17 cellular contexts compared by ENCODE assay signal in the genomic region with DNA sequence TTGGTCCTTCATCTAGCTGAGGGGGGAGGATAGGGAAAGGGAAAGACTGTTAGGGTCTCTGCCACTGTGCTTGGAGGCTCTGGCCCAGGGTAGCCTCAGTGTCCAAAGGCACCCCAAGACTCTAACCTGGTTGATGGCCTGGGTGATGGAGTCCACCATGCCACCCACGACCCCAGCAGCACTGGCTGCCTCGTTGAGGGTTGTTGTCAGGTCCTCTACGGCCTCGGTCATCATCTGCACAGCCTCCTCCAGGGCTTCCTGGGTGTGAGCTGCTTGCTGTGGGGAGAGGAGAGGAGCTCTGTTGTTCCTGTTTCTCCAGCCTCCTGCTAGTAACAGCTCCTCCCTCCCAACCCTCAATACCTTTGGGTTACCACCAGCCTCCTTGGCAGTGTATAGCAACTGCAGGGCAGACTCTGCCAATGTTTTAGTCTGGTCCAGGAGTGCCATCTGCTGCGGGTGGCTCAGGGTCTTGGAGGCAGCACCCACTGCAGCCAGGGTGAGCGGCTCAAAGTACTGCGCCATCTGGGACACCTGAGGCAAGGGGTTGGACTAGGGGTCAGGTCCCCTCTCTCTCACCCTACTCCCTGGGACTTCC. TPM values are rescaled to one million over a fixed set of nuclear protein-coding genes. Genes with fewer than 3 reads are reported as not detected.
DNase-seq lines count a peak whose midpoint lies in the region; ATAC-seq, FAIRE-seq and TF ChIP-seq lines count a peak whose summit lies in the region.
"Had no signal": no experiment of that assay in that cellular context is flagged by ENCODE, and none has a peak within 500 bp of the region (broad histone marks: within the 10 kb centered on the region; RNA-seq: fewer than 3 reads in every experiment).

No MANE protein-coding gene starts in this region.

- TF ChIP-seq CTCF in heart right ventricle (IDR thresholded peaks at IDR 0.05) (no peak), GM12878 (IDR thresholded peaks at IDR 0.05 in 2 of 3, conservative IDR thresholded peaks at IDR 0.05 in 1 of 3; ENCODE audit: control insufficient read depth in 2 of 3, extremely low read depth in 1 of 3, insufficient read depth in 1 of 3, low read depth in 3 of 3, low read length in 3 of 3) (no peak), upper lobe of left lung (IDR thresholded peaks at IDR 0.05) (no peak), gastrocnemius medialis (IDR thresholded peaks at IDR 0.05 in 4 of 5, conservative IDR thresholded peaks at IDR 0.05 in 1 of 5) (no peak)

- H3K9me3 ChIP-seq in heart right ventricle, result no peaks in the 10 kb centered on the region
- H3K9me3 ChIP-seq in GM12878 (replicated peaks; ENCODE audit: control insufficient read depth, insufficient read depth, low read length), result no peaks in the 10 kb centered on the region
- no peaks in the 10 kb centered on the region for H3K9me3 ChIP-seq in upper lobe of left lung
- H3K9me3 ChIP-seq in gastrocnemius medialis, result no peaks in the 10 kb centered on the region
- H3K9me3 ChIP-seq: SJSA1 had no signal

- WGBS in heart right ventricle, 2 donors, result 89 to 97% methylated on average over 7 of the region's 7 CpGs
- 91% methylated on average over 7 of the region's 7 CpGs for WGBS in GM12878 (ENCODE audit: insufficient coverage, insufficient replicate concordance, low lambda C conversion rate, missing lambda C conversion rate)
- WGBS in upper lobe of left lung, 2 donors, result 90 to 95% methylated on average over 4 to 7 of the region's 7 CpGs

- H3K4me3 ChIP-seq in heart right ventricle (no peak overlapping the region), GM12878 (no peak overlapping the region), upper lobe of left lung (no peak overlapping the region), gastrocnemius medialis (no peak overlapping the region)
- H3K4me3 ChIP-seq: SJSA1 had no signal

- RAD21 ChIA-PET in GM12878 (lab: Charles Lee; ENCODE audit: unreplicated experiment), result no interaction called here

- peaks cover 0 to 13% (median 0%) of the 10 kb centered on the region in 9 donors for H3K4me1 ChIP-seq in heart right ventricle
- H3K4me1 ChIP-seq in GM12878 (ENCODE audit: control insufficient read depth, insufficient read depth, low read length), result no peaks in the 10 kb centered on the region
- no peaks in the 10 kb centered on the region for H3K4me1 ChIP-seq in upper lobe of left lung
- no peaks in the 10 kb centered on the region for H3K4me1 ChIP-seq in gastrocnemius medialis
- H3K4me1 ChIP-seq: SJSA1 had no signal

- H3K79me2 ChIP-seq in GM12878 (ENCODE audit: control insufficient read depth, insufficient read depth, low read length), result no peaks in the 10 kb centered on the region

- no peak overlapping the region for H3K9ac ChIP-seq in GM12878 (ENCODE audit: control insufficient read depth, insufficient read depth, low read length)

- H3K27ac ChIP-seq in heart right ventricle (no peak overlapping the region), GM12878 (ENCODE audit: control insufficient read depth, insufficient read depth) (no peak overlapping the region), upper lobe of left lung (no peak overlapping the region), gastrocnemius medialis (no peak overlapping the region)
- H3K27ac ChIP-seq: SJSA1 had no signal

- intact Hi-C loops in Right ventricle myocardium superior (cut with DNase I) (no loop called here), heart right ventricle (cut with DNase I) (no loop called here), GM12878 (cut with micrococcal nuclease; ENCODE audit: unreplicated experiment) (no loop called here), left colon (cut with DNase I, micrococcal nuclease) (no loop called here), gastrocnemius medialis (cut with DNase I; ENCODE audit: low total_unique reads) (no loop called here)

- TF ChIP-seq RAD21 in GM12878 (IDR thresholded peaks at IDR 0.05; ENCODE audit: insufficient read depth, low read depth, low read length), result no peak

- POLR2A ChIA-PET in GM12878 (lab: Charles Lee), result interaction anchor here (0.8 kb wide), 1 partner anchor 9 kb away, joined by 3 read pairs; no protein-coding TSS in a partner anchor

- H3K36me3 ChIP-seq in heart right ventricle (peaks cover 19 to 100% (median 96%) of the 10 kb centered on the region in 9 donors), GM12878 (ENCODE audit: control insufficient read depth in 2 of 2, insufficient read depth in 2 of 2, low read length in 1 of 2) (peaks cover 56 to 64% of the 10 kb centered on the region in 2 experiments), upper lobe of left lung (peaks cover 81 to 98% (median 96%) of the 10 kb centered on the region in 4 donors), gastrocnemius medialis (peaks cover 11 to 95% of the 10 kb centered on the region in 2 donors)

- no peak for FAIRE-seq in GM12878 (lab: Jason Lieb, UNC)
- FAIRE-seq: G401.6 had no signal

- TF ChIP-seq EP300 in GM12878 (IDR thresholded peaks at IDR 0.05; ENCODE audit: borderline replicate concordance in 1 of 2, control insufficient read depth in 1 of 2, low read depth in 2 of 2, low read length in 2 of 2), result no peak
- no peak for TF ChIP-seq EP300 in upper lobe of left lung (IDR thresholded peaks at IDR 0.05)

- ATAC-seq in Right ventricle myocardium superior (ENCODE audit: poor library complexity) (no peak), heart right ventricle (no peak), GM12878 (no peak), left colon (peak; percentile 6), upper lobe of left lung (ENCODE audit: low FRiP score in 2 of 2) (peak; percentile 36 to 41), HG02588 (IDR thresholded peaks at IDR 0.05; ENCODE audit: unreplicated experiment) (no peak), gastrocnemius medialis (no peak)

- no peak overlapping the region for H2AFZ ChIP-seq in GM12878 (ENCODE audit: control insufficient read depth, low read depth, low read length)

- no peaks in the 10 kb centered on the region for H4K20me1 ChIP-seq in GM12878 (ENCODE audit: control insufficient read depth, insufficient read depth)

- CTCF ChIA-PET in GM12878 (lab: Yijun Ruan, JAX), result interaction anchor here (1.4 to 4.1 kb wide), 2 partner anchors 9 to 36 kb away, joined by 3 to 33 read pairs; no protein-coding TSS in a partner anchor

- peak; percentile 16 for DNase-seq in Right ventricle myocardium superior
- DNase-seq in heart right ventricle, result no peak
- no peak for DNase-seq in GM12878 (ENCODE audit: low read depth, low spot score)
- DNase-seq in left colon, result no peak
- peak in 1 of 2 donors; percentile 41 for DNase-seq in upper lobe of left lung
- DNase-seq in NK-92 treated with Interleukin-12 subunit alpha and Interleukin-12 subunit beta, amount 100 ng/mL, for 24 hours (lab: John Stamatoyannopoulos, UW), result no peak
- DNase-seq in gastrocnemius medialis, result no peak
- DNase-seq: DMS79, GOT3, MM.1S, NCI-H1105, NCI-H187, NCI-H82, RPMI8226 had no signal

- SMC1A ChIA-PET in GM12878 (lab: Charles Lee; ENCODE audit: uncharacterized antibody, unreplicated experiment), result interaction anchor here (2.2 kb wide), 1 partner anchor 22 kb away, joined by 5 read pairs; no protein-coding TSS in a partner anchor

- no peak for TF ChIP-seq POLR2A in GM12878 (IDR thresholded peaks at IDR 0.05; ENCODE audit: low read depth, low read length)
- TF ChIP-seq POLR2A in upper lobe of left lung (IDR thresholded peaks at IDR 0.05), result no peak
- no peak for TF ChIP-seq POLR2A in gastrocnemius medialis (IDR thresholded peaks at IDR 0.05)

- H3K27me3 ChIP-seq in heart right ventricle, result no peaks in the 10 kb centered on the region
- no peaks in the 10 kb centered on the region for H3K27me3 ChIP-seq in GM12878 (replicated peaks in 1 of 2; ENCODE audit: control insufficient read depth in 2 of 2, insufficient read depth in 2 of 2, low read length in 1 of 2)
- no peaks in the 10 kb centered on the region for H3K27me3 ChIP-seq in upper lobe of left lung
- H3K27me3 ChIP-seq in gastrocnemius medialis, result no peaks in the 10 kb centered on the region
- H3K27me3 ChIP-seq: SJSA1 had no signal

- no peak overlapping the region for H3K4me2 ChIP-seq in GM12878 (ENCODE audit: control insufficient read depth, insufficient read depth)

- TSS peak; percentile 47 for BruUV-seq in GM12878 (replicated peaks; lab: Mats Ljungman, UMichigan)

- in situ Hi-C loops in GM12878 (cut with MboI), result no loop called here
- in situ Hi-C loops in gastrocnemius medialis (cut with MboI; ENCODE audit: low sequenced_read_pairs in 4 of 4), result no loop called here

RNA-seq across cellular contexts. Expression of gene TPM2, which starts 16.2 kb away (rescaled TPM):
- total RNA-seq in Right ventricle myocardium superior (966 TPM), heart right ventricle (100 to 1,000 TPM; 548 to 922 (median 784) TPM), GM12878 (2014; rRNA removed) (0.65 and 1.7 TPM in 2 replicates), GM12878 (2014; rRNA removed; fragmentation: Illumina TruSeq; extraction: Trizol) (0.81 and 0.88 TPM in 2 replicates), GM12878 (2021) (2.4 and 3.9 TPM in 2 replicates), left colon (100 to 1,000 TPM in 1 of 2 donors, 10 to 100 TPM in 1; 25.9 to 277 TPM), upper lobe of left lung (100 to 1,000 TPM in 5 of 6 donors, 10 to 100 TPM in 1; 89.3 to 265 (median 214) TPM), gastrocnemius medialis (1,000 to 10,000 TPM; 6,121 to 7,913 (median 7,020) TPM)
- polyA plus RNA-seq in heart right ventricle (1,000 to 10,000 TPM in 1 of 2 donors, 100 to 1,000 TPM in 1; 597 to 1,940 TPM), GM12878 (2011; rRNA removed) (8.7 and 9.3 TPM in 2 replicates), GM12878 (2014; fragmentation: Illumina TruSeq; extraction: Trizol) (0.59 and 0.71 TPM in 2 replicates), GM12878 (2014; fragmentation: Nextera tagmentation; extraction: Ambion mirVana) (under 1 TPM; 0.11 to 0.13 TPM), GM12878 (2014; rRNA removed) (2.3 and 2.5 TPM in 2 replicates), GM12878 (2016; fragmentation: Nextera tagmentation; extraction: Ambion mirVana) (1 to 10 TPM in 1 of 2 experiments, under 1 TPM in 1; 0.83 to 1.3 TPM)
- total RNA-seq in GM12878 (2013; cell fraction: nucleolus; rRNA removed), result 6.3 and 8.9 TPM in 2 replicates
- polyA plus RNA-seq in GM12878 (2011; ENCODE audit: low read depth), result 3.6 TPM
- 5.4 and 6.4 TPM in 2 replicates for polyA plus RNA-seq in GM12878 (2011; cell fraction: cytosol; rRNA removed)
- 28.6 and 30.5 TPM in 2 replicates for polyA plus RNA-seq in GM12878 (2011; cell fraction: nucleus; rRNA removed)
- polyA plus RNA-seq in GM12878 (2012), result 7.0 and 7.5 TPM in 2 replicates
- polyA minus RNA-seq in GM12878 (2011; rRNA and poly(A)+ RNA removed), result 1.4 and 2.5 TPM in 2 replicates
- 6.1 and 6.4 TPM in 2 replicates for polyA minus RNA-seq in GM12878 (2011; cell fraction: cytosol; rRNA and poly(A)+ RNA removed)
- 2.1 and 4.5 TPM in 2 replicates for polyA minus RNA-seq in GM12878 (2011; cell fraction: nucleus; rRNA and poly(A)+ RNA removed)

RNA-seq across cellular contexts. Expression of gene TLN1, which starts 26.1 kb away (rescaled TPM):
- 252 TPM for total RNA-seq in Right ventricle myocardium superior
- 100 to 1,000 TPM; 206 to 323 (median 238) TPM for total RNA-seq in heart right ventricle
- polyA plus RNA-seq in heart right ventricle, result 100 to 1,000 TPM in 1 of 2 donors, 10 to 100 TPM in 1; 99.6 to 247 TPM
- 153 and 188 TPM in 2 replicates for total RNA-seq in GM12878 (2013; cell fraction: nucleolus; rRNA removed)
- total RNA-seq in GM12878 (2014; rRNA removed), result 119 and 143 TPM in 2 replicates
- 49.5 and 61.0 TPM in 2 replicates for total RNA-seq in GM12878 (2014; rRNA removed; fragmentation: Illumina TruSeq; extraction: Trizol)
- total RNA-seq in GM12878 (2021), result 305 and 308 TPM in 2 replicates
- polyA plus RNA-seq in GM12878 (2011; ENCODE audit: low read depth), result 68.0 TPM
- 30.2 and 69.8 TPM in 2 replicates for polyA plus RNA-seq in GM12878 (2011; rRNA removed)
- 79.3 and 90.4 TPM in 2 replicates for polyA plus RNA-seq in GM12878 (2011; cell fraction: cytosol; rRNA removed)
- polyA plus RNA-seq in GM12878 (2011; cell fraction: nucleus; rRNA removed), result 131 and 170 TPM in 2 replicates
- 118 and 152 TPM in 2 replicates for polyA plus RNA-seq in GM12878 (2012)
- polyA plus RNA-seq in GM12878 (2014; fragmentation: Illumina TruSeq; extraction: Trizol), result 57.6 and 73.4 TPM in 2 replicates
- polyA plus RNA-seq in GM12878 (2014; fragmentation: Nextera tagmentation; extraction: Ambion mirVana), result 10 to 100 TPM; 11.6 to 13.2 TPM
- polyA plus RNA-seq in GM12878 (2014; rRNA removed), result 70.3 and 109 TPM in 2 replicates
- 10 to 100 TPM; 92.2 to 96.1 TPM for polyA plus RNA-seq in GM12878 (2016; fragmentation: Nextera tagmentation; extraction: Ambion mirVana)
- 205 and 277 TPM in 2 replicates for polyA minus RNA-seq in GM12878 (2011; rRNA and poly(A)+ RNA removed)
- 200 and 250 TPM in 2 replicates for polyA minus RNA-seq in GM12878 (2011; cell fraction: cytosol; rRNA and poly(A)+ RNA removed)
- 49.8 and 109 TPM in 2 replicates for polyA minus RNA-seq in GM12878 (2011; cell fraction: nucleus; rRNA and poly(A)+ RNA removed)
- 100 to 1,000 TPM; 142 to 172 TPM for total RNA-seq in left colon
- 100 to 1,000 TPM; 237 to 557 (median 325) TPM for total RNA-seq in upper lobe of left lung
- total RNA-seq in gastrocnemius medialis, result 100 to 1,000 TPM; 106 to 256 (median 186) TPM

RNA-seq across cellular contexts. Expression of gene CREB3, which starts 26.5 kb away (rescaled TPM):
- 20.3 TPM for total RNA-seq in Right ventricle myocardium superior
- 10 to 100 TPM; 16.2 to 29.5 (median 20.2) TPM for total RNA-seq in heart right ventricle
- 10 to 100 TPM; 24.4 to 39.1 TPM for polyA plus RNA-seq in heart right ventricle
- 16.9 and 18.1 TPM in 2 replicates for total RNA-seq in GM12878 (2013; cell fraction: nucleolus; rRNA removed)
- 21.6 and 23.4 TPM in 2 replicates for total RNA-seq in GM12878 (2014; rRNA removed)
- 18.1 and 18.3 TPM in 2 replicates for total RNA-seq in GM12878 (2014; rRNA removed; fragmentation: Illumina TruSeq; extraction: Trizol)
- total RNA-seq in GM12878 (2021), result 21.4 and 22.9 TPM in 2 replicates
- polyA plus RNA-seq in GM12878 (2011; ENCODE audit: low read depth), result 19.5 TPM
- polyA plus RNA-seq in GM12878 (2011; rRNA removed), result 12.0 and 16.3 TPM in 2 replicates
- 22.6 and 25.1 TPM in 2 replicates for polyA plus RNA-seq in GM12878 (2011; cell fraction: cytosol; rRNA removed)
- polyA plus RNA-seq in GM12878 (2011; cell fraction: nucleus; rRNA removed), result 15.5 and 19.2 TPM in 2 replicates
- 32.3 and 35.4 TPM in 2 replicates for polyA plus RNA-seq in GM12878 (2012)
- 17.8 and 20.1 TPM in 2 replicates for polyA plus RNA-seq in GM12878 (2014; fragmentation: Illumina TruSeq; extraction: Trizol)
- polyA plus RNA-seq in GM12878 (2014; fragmentation: Nextera tagmentation; extraction: Ambion mirVana), result 10 to 100 TPM in 1 of 2 experiments, 1 to 10 TPM in 1; 9.8 to 14.1 TPM
- polyA plus RNA-seq in GM12878 (2014; rRNA removed), result 19.5 and 20.6 TPM in 2 replicates
- polyA plus RNA-seq in GM12878 (2016; fragmentation: Nextera tagmentation; extraction: Ambion mirVana), result 10 to 100 TPM; 33.2 to 38.9 TPM
- polyA minus RNA-seq in GM12878 (2011; rRNA and poly(A)+ RNA removed), result 6.6 and 10.3 TPM in 2 replicates
- 4.9 and 5.5 TPM in 2 replicates for polyA minus RNA-seq in GM12878 (2011; cell fraction: cytosol; rRNA and poly(A)+ RNA removed)
- 6.8 and 9.7 TPM in 2 replicates for polyA minus RNA-seq in GM12878 (2011; cell fraction: nucleus; rRNA and poly(A)+ RNA removed)
- 10 to 100 TPM; 40.2 to 40.6 TPM for total RNA-seq in left colon
- total RNA-seq in upper lobe of left lung, result 10 to 100 TPM; 27.2 to 61.3 (median 33.5) TPM
- total RNA-seq in gastrocnemius medialis, result 10 to 100 TPM; 17.8 to 39.6 (median 26.2) TPM

RNA-seq across cellular contexts. Expression of gene CA9, which starts 32.2 kb away (rescaled TPM):
- total RNA-seq in Right ventricle myocardium superior (not detected), heart right ventricle (10 to 100 TPM in 1 of 10 donors, 1 to 10 TPM in 1, under 1 TPM in 3, not detected in 5; 0.20 to 13.2 (median 0.24) TPM), GM12878 (2014; rRNA removed) (2.7 and 5.8 TPM in 2 replicates), GM12878 (2014; rRNA removed; fragmentation: Illumina TruSeq; extraction: Trizol) (0.89 and 1.3 TPM in 2 replicates), GM12878 (2021) (4.0 TPM in 2 replicates), left colon (under 1 TPM; 0.56 to 0.89 TPM), upper lobe of left lung (under 1 TPM in 2 of 6 donors, not detected in 4; 0.14 to 0.24 TPM), gastrocnemius medialis (not detected)
- polyA plus RNA-seq in heart right ventricle (1 to 10 TPM in 1 of 2 donors, not detected in 1; 1.0 TPM), GM12878 (2011; rRNA removed) (4.7 and 6.6 TPM in 2 replicates), GM12878 (2014; fragmentation: Illumina TruSeq; extraction: Trizol) (0.68 and 1.2 TPM in 2 replicates), GM12878 (2014; fragmentation: Nextera tagmentation; extraction: Ambion mirVana) (1 to 10 TPM in 1 of 2 experiments, under 1 TPM in 1; 0.79 to 1.2 TPM), GM12878 (2014; rRNA removed) (1.2 and 2.6 TPM in 2 replicates), GM12878 (2016; fragmentation: Nextera tagmentation; extraction: Ambion mirVana) (under 1 TPM; 0.53 to 0.74 TPM)
- 1.7 and 3.2 TPM in 2 replicates for total RNA-seq in GM12878 (2013; cell fraction: nucleolus; rRNA removed)
- 3.7 TPM for polyA plus RNA-seq in GM12878 (2011; ENCODE audit: low read depth)
- polyA plus RNA-seq in GM12878 (2011; cell fraction: cytosol; rRNA removed), result 4.1 and 7.5 TPM in 2 replicates
- 2.9 and 8.5 TPM in 2 replicates for polyA plus RNA-seq in GM12878 (2011; cell fraction: nucleus; rRNA removed)
- 3.2 and 5.9 TPM in 2 replicates for polyA plus RNA-seq in GM12878 (2012)
- polyA minus RNA-seq in GM12878 (2011; rRNA and poly(A)+ RNA removed), result 1.8 and 3.1 TPM in 2 replicates
- polyA minus RNA-seq in GM12878 (2011; cell fraction: cytosol; rRNA and poly(A)+ RNA removed), result 3.3 and 4.8 TPM in 2 replicates
- polyA minus RNA-seq in GM12878 (2011; cell fraction: nucleus; rRNA and poly(A)+ RNA removed), result 0.48 and 0.60 TPM in 2 replicates
- total RNA-seq: SJSA1 had no signal

RNA-seq across cellular contexts. Expression of gene ARHGEF39, which starts 40.9 kb away (rescaled TPM):
- total RNA-seq in Right ventricle myocardium superior (0.24 TPM), heart right ventricle (under 1 TPM in 8 of 10 donors, not detected in 2; 0.09 to 0.85 (median 0.30) TPM), GM12878 (2014; rRNA removed) (6.6 and 7.6 TPM in 2 replicates), GM12878 (2014; rRNA removed; fragmentation: Illumina TruSeq; extraction: Trizol) (8.0 and 8.2 TPM in 2 replicates), GM12878 (2021) (12.4 and 14.1 TPM in 2 replicates), left colon (1 to 10 TPM; 5.2 to 7.6 TPM), upper lobe of left lung (1 to 10 TPM in 2 of 6 donors, under 1 TPM in 3, not detected in 1; 0.30 to 1.1 (median 0.37) TPM), gastrocnemius medialis (under 1 TPM in 2 of 4 donors, not detected in 2; 0.07 to 0.10 TPM)
- polyA plus RNA-seq in heart right ventricle (1 to 10 TPM in 1 of 2 donors, under 1 TPM in 1; 0.35 to 1.3 TPM), GM12878 (2011; rRNA removed) (10.8 and 12.3 TPM in 2 replicates), GM12878 (2014; fragmentation: Illumina TruSeq; extraction: Trizol) (12.4 and 15.2 TPM in 2 replicates), GM12878 (2014; fragmentation: Nextera tagmentation; extraction: Ambion mirVana) (1 to 10 TPM; 2.0 to 5.0 TPM), GM12878 (2014; rRNA removed) (14.8 TPM in 2 replicates), GM12878 (2016; fragmentation: Nextera tagmentation; extraction: Ambion mirVana) (10 to 100 TPM; 25.3 to 28.9 TPM)
- total RNA-seq in GM12878 (2013; cell fraction: nucleolus; rRNA removed), result 9.9 and 10.8 TPM in 2 replicates
- polyA plus RNA-seq in GM12878 (2011; ENCODE audit: low read depth), result 16.4 TPM
- polyA plus RNA-seq in GM12878 (2011; cell fraction: cytosol; rRNA removed), result 13.5 and 13.9 TPM in 2 replicates
- 25.2 and 38.3 TPM in 2 replicates for polyA plus RNA-seq in GM12878 (2011; cell fraction: nucleus; rRNA removed)
- 4.5 and 7.6 TPM in 2 replicates for polyA plus RNA-seq in GM12878 (2012)
- polyA minus RNA-seq in GM12878 (2011; rRNA and poly(A)+ RNA removed), result 14.3 and 15.0 TPM in 2 replicates
- polyA minus RNA-seq in GM12878 (2011; cell fraction: cytosol; rRNA and poly(A)+ RNA removed), result 5.8 and 6.3 TPM in 2 replicates
- polyA minus RNA-seq in GM12878 (2011; cell fraction: nucleus; rRNA and poly(A)+ RNA removed), result 27.9 and 30.0 TPM in 2 replicates

Comparison
In these comparisons a context has a peak if more than half of its experiments do, and no peak if none do; other contexts are left out.
1. ATAC-seq: peak in left colon (single experiment) and upper lobe of left lung (2 of 2); none in Right ventricle myocardium superior (single experiment), heart right ventricle (0 of 8), GM12878 (single experiment), HG02588 (single experiment) and gastrocnemius medialis (0 of 2).